10 cellular contexts compared by ENCODE assay signal in genomic region chr11:126345759-126346585, GRCh38. TPM values are rescaled to one million over a fixed set of nuclear protein-coding genes. Genes with fewer than 3 reads are reported as not detected.
DNase-seq lines count a peak whose midpoint lies in the region; ATAC-seq, FAIRE-seq and TF ChIP-seq lines count a peak whose summit lies in the region.
"Had no signal": no experiment of that assay in that cellular context is flagged by ENCODE, and none has a peak within 500 bp of the region (broad histone marks: within the 10 kb centered on the region; RNA-seq: fewer than 3 reads in every experiment).

No MANE protein-coding gene starts in this region.

- peaks cover 34% of the 10 kb centered on the region for H3K36me3 Mint-ChIP-seq in activated CD4-positive, alpha-beta memory T cell treated with anti-CD3 and anti-CD28 coated beads for 36 hours

- TF ChIP-seq CTCF in left ventricle myocardium inferior (IDR thresholded peaks at IDR 0.05; ENCODE audit: borderline replicate concordance), result no peak

- intact Hi-C loops in activated CD4-positive, alpha-beta memory T cell treated with anti-CD3 and anti-CD28 coated beads for 36 hours (cut with micrococcal nuclease), result no loop called here
- intact Hi-C loops in left ventricle myocardium inferior (cut with micrococcal nuclease), result no loop called here

- no peaks in the 10 kb centered on the region for H3K27me3 Mint-ChIP-seq in activated CD4-positive, alpha-beta memory T cell treated with anti-CD3 and anti-CD28 coated beads for 36 hours

- peaks cover 74% of the 10 kb centered on the region for H3K4me1 ChIP-seq in left ventricle myocardium inferior

- no peak for FAIRE-seq in HTR-8/SVneo (lab: Jason Lieb, UNC)

- CTCF ChIA-PET in activated CD4-positive, alpha-beta memory T cell treated with anti-CD3 and anti-CD28 coated beads for 36 hours (lab: Charles Lee), result no interaction called here

- no peaks in the 10 kb centered on the region for H3K27me3 ChIP-seq in left ventricle myocardium inferior (ENCODE audit: low read depth)

- H3K4me3 ChIP-seq in left ventricle myocardium inferior, result no peak overlapping the region

- no peaks in the 10 kb centered on the region for H3K9me3 ChIP-seq in left ventricle myocardium inferior (replicated peaks)

- peak overlapping the region; percentile 76 for H3K27ac Mint-ChIP-seq in activated CD4-positive, alpha-beta memory T cell treated with anti-CD3 and anti-CD28 coated beads for 36 hours

- H3K27ac ChIP-seq in left ventricle myocardium inferior (replicated peaks) (peak overlapping the region; percentile 79), temporal lobe (ENCODE audit: low read depth, low read length) (peak overlapping the region; percentile 73)
- H3K27ac ChIP-seq: C4-2B, VCaP had no signal

- peaks cover 29% of the 10 kb centered on the region for H3K36me3 ChIP-seq in left ventricle myocardium inferior

- no peak overlapping the region for H3K4me3 Mint-ChIP-seq in activated CD4-positive, alpha-beta memory T cell treated with anti-CD3 and anti-CD28 coated beads for 36 hours

- peak; percentile 14 for DNase-seq in activated CD4-positive, alpha-beta T cell treated with anti-CD3 and anti-CD28 coated beads for 48 hours
- DNase-seq in activated CD4-positive, alpha-beta T cell treated with anti-CD3 and anti-CD28 coated beads, Interleukin-2, amount 50 U/mL, for 1 hour, result no peak
- peak; percentile 22 for DNase-seq in activated CD4-positive, alpha-beta memory T cell treated with anti-CD3 and anti-CD28 coated beads for 36 hours
- DNase-seq in left ventricle myocardium inferior (no peak), HTR-8/SVneo (ENCODE audit: insufficient read length, low spot score) (no peak), NCI-H748 treated with DMSO at 0.1 percent for 48 hours (lab: John Stamatoyannopoulos, UW) (no peak)

- no peak for ATAC-seq in GM19035 (IDR thresholded peaks at IDR 0.05; ENCODE audit: unreplicated experiment)

- peaks cover 32% of the 10 kb centered on the region for H3K4me1 Mint-ChIP-seq in activated CD4-positive, alpha-beta memory T cell treated with anti-CD3 and anti-CD28 coated beads for 36 hours (ENCODE audit: low read depth)

- H3K9me3 Mint-ChIP-seq in activated CD4-positive, alpha-beta memory T cell treated with anti-CD3 and anti-CD28 coated beads for 36 hours, result no peaks in the 10 kb centered on the region

- POLR2A ChIA-PET in activated CD4-positive, alpha-beta memory T cell treated with anti-CD3 and anti-CD28 coated beads for 36 hours (lab: Charles Lee), result interaction anchor here (1.3 kb wide), 1 partner anchor 11 kb away, joined by 3 read pairs; no protein-coding TSS in a partner anchor

RNA-seq across cellular contexts. Expression of gene ST3GAL4, which starts 9.5 kb away (rescaled TPM):
- 10 to 100 TPM in 1 of 2 experiments, 1 to 10 TPM in 1; 9.8 to 10.7 TPM for total RNA-seq in activated CD4-positive, alpha-beta memory T cell treated with anti-CD3 and anti-CD28 coated beads for 36 hours
- 61.7 TPM for total RNA-seq in left ventricle myocardium inferior
- total RNA-seq in temporal lobe, result 9.1 TPM

RNA-seq across cellular contexts. Expression of gene DCPS, which starts 42.1 kb away (rescaled TPM):
- 10 to 100 TPM; 40.1 to 43.9 TPM for total RNA-seq in activated CD4-positive, alpha-beta memory T cell treated with anti-CD3 and anti-CD28 coated beads for 36 hours
- total RNA-seq in left ventricle myocardium inferior, result 12.1 TPM
- 3.0 TPM for total RNA-seq in temporal lobe

Comparison
In these comparisons a context has a peak if more than half of its experiments do, and no peak if none do; other contexts are left out.
1. DNase-seq: peak in activated CD4-positive, alpha-beta T cell treated with anti-CD3 and anti-CD28 coated beads for 48 hours (single experiment) and activated CD4-positive, alpha-beta memory T cell treated with anti-CD3 and anti-CD28 coated beads for 36 hours (single experiment); none in activated CD4-positive, alpha-beta T cell treated with anti-CD3 and anti-CD28 coated beads, Interleukin-2, amount 50 U/mL, for 1 hour (single experiment), left ventricle myocardium inferior (single experiment), HTR-8/SVneo (single experiment) and NCI-H748 treated with DMSO at 0.1 percent for 48 hours (single experiment).